ENCODE assay signal across 8 cellular contexts in genomic region chr5:178130576-178131445, GRCh38. TPM values are rescaled to one million over a fixed set of nuclear protein-coding genes. Genes with fewer than 3 reads are reported as not detected.
DNase-seq lines count a peak whose midpoint lies in the region; ATAC-seq and TF ChIP-seq lines count a peak whose summit lies in the region.

TSS of gene RMND5B (plus strand) at chr5:178131014. CDS start at chr5:178138120, 7,106 bp downstream.

- no peaks in the 10 kb centered on the region for H3K9me3 Mint-ChIP-seq in stimulated activated effector memory CD8-positive, alpha-beta T cell treated with anti-CD3 and anti-CD28 coated beads, Interleukin-12 subunit alpha, Interleukin-12 subunit beta, amount 100 ng/mL, for 72 hours

- peak within 1 kb of the TSS; percentile 68 for H3K9ac ChIP-seq in IMR-90 (ENCODE audit: low read depth, low read length)

- H3K14ac ChIP-seq in IMR-90 (replicated peaks; ENCODE audit: low read depth, low read length) = no peak within 1 kb of the TSS

- H3K9me1 ChIP-seq in IMR-90 (ENCODE audit: insufficient read depth, low read length) = no peaks in the 10 kb centered on the region

- peaks cover 4% of the 10 kb centered on the region for H3K36me3 ChIP-seq in IMR-90 (ENCODE audit: control insufficient read depth, insufficient read depth, low read length)
- peaks cover 0 to 28% (median 0%) of the 10 kb centered on the region in 3 donors for H3K36me3 ChIP-seq in esophagus squamous epithelium

- H3K4me3 ChIP-seq in IMR-90 (ENCODE audit: insufficient read depth, low read depth, low read length) (peak within 1 kb of the TSS; percentile 66), esophagus squamous epithelium (peak within 1 kb of the TSS; percentile 69 to 96 (median 91))

- H3K9me3 ChIP-seq in IMR-90 (ENCODE audit: control insufficient read depth, insufficient read depth, low read length) (no peaks in the 10 kb centered on the region), esophagus squamous epithelium (no peaks in the 10 kb centered on the region)

- H3K4me2 ChIP-seq in IMR-90 (ENCODE audit: low read depth, low read length) = peak within 1 kb of the TSS; percentile 94

- H2BK120ac ChIP-seq in IMR-90 (ENCODE audit: low read depth, low read length) = no peak within 1 kb of the TSS

- H3K4me1 Mint-ChIP-seq in stimulated activated effector memory CD8-positive, alpha-beta T cell treated with anti-CD3 and anti-CD28 coated beads, Interleukin-12 subunit alpha, Interleukin-12 subunit beta, amount 100 ng/mL, for 72 hours = peaks cover 10% of the 10 kb centered on the region

- H4K5ac ChIP-seq in IMR-90 (ENCODE audit: low read depth, low read length) = peak within 1 kb of the TSS; percentile 31

- TF ChIP-seq CTCF in IMR-90 (conservative IDR thresholded peaks at IDR 0.05; ENCODE audit: low read depth, low read length) = no peak
- no peak for TF ChIP-seq CTCF in esophagus squamous epithelium (IDR thresholded peaks at IDR 0.05)

- H3K23ac ChIP-seq in IMR-90 (ENCODE audit: low read depth, low read length) = no peak within 1 kb of the TSS

- peak within 1 kb of the TSS; percentile 75 for H3K27ac ChIP-seq in IMR-90 (ENCODE audit: insufficient read depth, low read length)
- H3K27ac ChIP-seq in esophagus squamous epithelium = peak within 1 kb of the TSS; percentile 93 to 98 (median 97)

- H3K27ac Mint-ChIP-seq in stimulated activated effector memory CD8-positive, alpha-beta T cell treated with anti-CD3 and anti-CD28 coated beads, Interleukin-12 subunit alpha, Interleukin-12 subunit beta, amount 100 ng/mL, for 72 hours = peak within 1 kb of the TSS; percentile 61

- no peak within 1 kb of the TSS; the same call in 2 of the 3 replicates for H2BK15ac ChIP-seq in IMR-90 (ENCODE audit: low read depth, low read length)

- DNase-seq in DMS53 (lab: John Stamatoyannopoulos, UW) (peak; percentile 97), IMR-90 (peak; percentile 67), RPMI7951 (ENCODE audit: low read depth) (peak; percentile 76), activated T-helper 1 cell treated with Interleukin-2 at 50 U/mL for 16 hours (ENCODE audit: low read depth) (peak; percentile 77), esophagus squamous epithelium (lab: John Stamatoyannopoulos, UW) (no peak), myocyte (ENCODE audit: low read depth) (peak; percentile 83)
- peak; percentile 74 to 89 for DNase-seq in stimulated activated effector memory CD8-positive, alpha-beta T cell treated with anti-CD3 and anti-CD28 coated beads, Interleukin-12 subunit alpha, Interleukin-12 subunit beta, amount 100 ng/mL, for 72 hours (ENCODE audit: low spot score in 2 of 2)

- in situ Hi-C loops in IMR-90 (cut with MboI; ENCODE audit: low sequenced_read_pairs) = no loop called here

- peak; percentile 62; the same call in 1 of the 2 replicates for TF ChIP-seq POLR2A in IMR-90 (IDR thresholded peaks at IDR 0.05; ENCODE audit: low read depth, low read length)
- peak in 3 of 4 donors; percentile 75 to 87 (median 84) for TF ChIP-seq POLR2A in esophagus squamous epithelium (IDR thresholded peaks at IDR 0.05)

- BruUV-seq in IMR-90 (replicated peaks; lab: Mats Ljungman, UMichigan) = no TSS peak

- intact Hi-C loops in IMR-90 (cut with micrococcal nuclease) (loop anchor here (5.0 kb wide), 1 partner anchor 54 kb away; no protein-coding TSS in a partner anchor), esophagus squamous epithelium (cut with DNase I) (no loop called here)

- peaks cover 4 to 20% of the 10 kb centered on the region in 2 experiments for H3K79me1 ChIP-seq in IMR-90 (ENCODE audit: low read depth in 1 of 2, low read length in 2 of 2)

- CTCF ChIA-PET in IMR-90 (lab: Yijun Ruan, JAX) = interaction anchor here (1.0 kb wide), 1 partner anchor 53 kb away, joined by 3 read pairs; no protein-coding TSS in a partner anchor

- H4K91ac ChIP-seq in IMR-90 (ENCODE audit: insufficient read depth, low read depth, low read length) = no peak within 1 kb of the TSS

- H3K4me1 ChIP-seq in IMR-90 (ENCODE audit: control insufficient read depth, insufficient read depth, low read length) (peaks cover 5% of the 10 kb centered on the region; the same call in 1 of the 2 replicates), esophagus squamous epithelium (peaks cover 4 to 60% (median 20%) of the 10 kb centered on the region in 3 donors)

- peak within 1 kb of the TSS; percentile 98 for H2AFZ ChIP-seq in IMR-90 (replicated peaks; ENCODE audit: low read length, poor library complexity)

- peaks cover 55% of the 10 kb centered on the region for H3K36me3 Mint-ChIP-seq in stimulated activated effector memory CD8-positive, alpha-beta T cell treated with anti-CD3 and anti-CD28 coated beads, Interleukin-12 subunit alpha, Interleukin-12 subunit beta, amount 100 ng/mL, for 72 hours

- H2AK5ac ChIP-seq in IMR-90 (ENCODE audit: low read depth, low read length) = peak within 1 kb of the TSS; percentile 65; the same call in 1 of the 2 replicates

- H4K20me1 ChIP-seq in IMR-90 (ENCODE audit: insufficient read depth, low read length) = no peaks in the 10 kb centered on the region; the same call in 1 of the 2 replicates

- peak within 1 kb of the TSS; percentile 73; the same call in 1 of the 2 replicates for H3K4ac ChIP-seq in IMR-90 (ENCODE audit: low read depth, low read length)

- H2AK9ac ChIP-seq in IMR-90 (replicated peaks; ENCODE audit: low read depth, low read length, poor library complexity) = peak within 1 kb of the TSS; percentile 91

- H3K27me3 ChIP-seq in IMR-90 (ENCODE audit: control insufficient read depth, insufficient read depth, low read length) (no peaks in the 10 kb centered on the region; the same call in none of the 2 replicates), esophagus squamous epithelium (no peaks in the 10 kb centered on the region)

- peak within 1 kb of the TSS; percentile 71 for H3K4me3 Mint-ChIP-seq in stimulated activated effector memory CD8-positive, alpha-beta T cell treated with anti-CD3 and anti-CD28 coated beads, Interleukin-12 subunit alpha, Interleukin-12 subunit beta, amount 100 ng/mL, for 72 hours

- ATAC-seq in GM21528 (IDR thresholded peaks at IDR 0.05; ENCODE audit: low FRiP score, unreplicated experiment) = peak; percentile 89
- ATAC-seq in IMR-90 (ENCODE audit: low read depth) = peak; percentile 97
- peak; percentile 90 for ATAC-seq in stimulated activated effector memory CD8-positive, alpha-beta T cell treated with anti-CD3 and anti-CD28 coated beads, Interleukin-12 subunit alpha, Interleukin-12 subunit beta, amount 100 ng/mL, for 72 hours

- peak within 1 kb of the TSS; percentile 35; the same call in 1 of the 2 replicates for H3K56ac ChIP-seq in IMR-90 (ENCODE audit: extremely low read depth, insufficient read depth, low read length)

- TF ChIP-seq RAD21 in IMR-90 (IDR thresholded peaks at IDR 0.05; ENCODE audit: low read length) = no peak

- peak within 1 kb of the TSS; percentile 17 for H2BK5ac ChIP-seq in IMR-90 (ENCODE audit: low read depth, low read length, poor library complexity, severe bottlenecking)

- POLR2A ChIA-PET in IMR-90 (lab: Charles Lee; ENCODE audit: unreplicated experiment) = no interaction called here

- H2BK20ac ChIP-seq in IMR-90 (ENCODE audit: low read depth, low read length) = no peak within 1 kb of the TSS

- peak within 1 kb of the TSS; percentile 62 to 94; a peak in 3 of 4 replicates for H4K8ac ChIP-seq in IMR-90 (ENCODE audit: low read depth in 2 of 2, low read length in 2 of 2)

- 0% methylated on average over 48 of the region's 102 CpGs; no CpG with 5 or more reads in 1 of the 2 experiments for WGBS in IMR-90 (ENCODE audit: extremely low coverage in 2 of 2, insufficient read length in 1 of 2), 2 experiments
- WGBS in esophagus squamous epithelium, 2 donors = 0% methylated on average over 11 to 14 of the region's 102 CpGs

- dilution Hi-C loops in IMR-90 (cut with HindIII; ENCODE audit: low sequenced_read_pairs, unreplicated experiment) = no loop called here

- no peak within 1 kb of the TSS; the same call in 1 of the 2 replicates for H3K18ac ChIP-seq in IMR-90 (ENCODE audit: low read depth, low read length)

TF ChIP-seq in IMR-90, 13 proteins besides CTCF, POLR2A, EP300 and RAD21:
- TF ChIP-seq MAZ (IDR thresholded peaks at IDR 0.05; ENCODE audit: borderline replicate concordance, low read depth, low read length) = peak; percentile 43; the same call in 1 of the 2 replicates
- TF ChIP-seq CHD1 (IDR thresholded peaks at IDR 0.05; ENCODE audit: low read depth, low read length) = no peak; the same call in 1 of the 2 replicates
- peak; percentile 97 for TF ChIP-seq BHLHE40 (IDR thresholded peaks at IDR 0.05; ENCODE audit: low read depth, low read length)

RNA-seq across cellular contexts. Expression of gene RMND5B, which starts in this region (rescaled TPM):
- 11.7 and 14.0 TPM in 2 replicates for total RNA-seq in IMR-90 (2012; rRNA removed)
- polyA plus RNA-seq in IMR-90 (2012; rRNA removed) = 19.5 and 21.6 TPM in 2 replicates
- polyA plus RNA-seq in IMR-90 (2012; cell fraction: cytosol; rRNA removed) = 17.7 and 18.8 TPM in 2 replicates
- polyA plus RNA-seq in IMR-90 (2012; cell fraction: nucleus; rRNA removed; ENCODE audit: low replicate concordance) = 31.0 and 42.5 TPM in 2 replicates
- total RNA-seq in RPMI7951 (2014; rRNA removed; shearing (Covaris generic)) = 13.3 and 14.8 TPM in 2 replicates
- total RNA-seq in esophagus squamous epithelium = 10 to 100 TPM; 43.9 to 88.1 (median 64.4) TPM
- 33.2 and 36.1 TPM in 2 replicates for total RNA-seq in myocyte
- polyA plus RNA-seq in myocyte (2012) = 21.8 TPM
